1 cellular context compared by ENCODE assay signal in genomic region chr4:139295317-139296299, GRCh38.
TF ChIP-seq lines count a peak whose summit lies in the region.

No MANE protein-coding gene starts in this region.

TF ChIP-seq in GM12878, 131 proteins besides CTCF, POLR2A, EP300 and RAD21 (continued from another document and continues in another):
- TF ChIP-seq REST (IDR thresholded peaks at IDR 0.05; ENCODE audit: low read depth, low read length) (0 out of 2 replicates have a peak, but pooled peaks have one; percentile 40), DPF2 (IDR thresholded peaks at IDR 0.05) (peak; percentile 69), ZBTB11 (CRISPR knock-in tag; IDR thresholded peaks at IDR 0.05) (no peak), MTA3 (IDR thresholded peaks at IDR 0.05; ENCODE audit: borderline replicate concordance, low read length) (no peak), SIN3A (IDR thresholded peaks at IDR 0.05; ENCODE audit: low read depth, low read length) (0 out of 2 replicates have a peak, but pooled peaks have one; percentile 26), SMC3 (IDR thresholded peaks at IDR 0.05; ENCODE audit: borderline replicate concordance, low read length) (peak; percentile 76), CEBPB (IDR thresholded peaks at IDR 0.05; ENCODE audit: borderline replicate concordance in 1 of 2, low read depth in 2 of 2, low read length in 2 of 2) (no peak), NFYA (IDR thresholded peaks at IDR 0.05; ENCODE audit: borderline replicate concordance, low read depth, low read length) (no peak), ZBTB4 (CRISPR knock-in tag; IDR thresholded peaks at IDR 0.05) (no peak), STAT3 (IDR thresholded peaks at IDR 0.05; ENCODE audit: low read depth, low read length) (no peak), SREBF2 (IDR thresholded peaks at IDR 0.05; ENCODE audit: low read length) (no peak), TARDBP (IDR thresholded peaks at IDR 0.05; ENCODE audit: borderline replicate concordance) (no peak), RELA (IDR thresholded peaks at IDR 0.05; ENCODE audit: borderline replicate concordance, partially characterized antibody) (peak; percentile 19), RBBP5 (conservative IDR thresholded peaks at IDR 0.05) (no peak), CBX3 (IDR thresholded peaks at IDR 0.05; ENCODE audit: borderline replicate concordance, low read depth) (no peak), NFXL1 (IDR thresholded peaks at IDR 0.05; ENCODE audit: borderline replicate concordance) (no peak), GATAD2B (conservative IDR thresholded peaks at IDR 0.05; ENCODE audit: low read depth) (no peak; the same call in none of the 2 replicates), PAX5 (IDR thresholded peaks at IDR 0.05; ENCODE audit: borderline replicate concordance, low read depth, low read length) (no peak; the same call in 1 of the 2 replicates), HDAC6 (IDR thresholded peaks at IDR 0.05; ENCODE audit: unreplicated experiment) (no peak), TBL1XR1 (IDR thresholded peaks at IDR 0.05; ENCODE audit: low read depth, low read length) (no peak; the same call in 1 of the 2 replicates), MAX (IDR thresholded peaks at IDR 0.05; ENCODE audit: low read depth, low read length) (no peak), HSF1 (IDR thresholded peaks at IDR 0.05; ENCODE audit: low read depth, low read length) (no peak), ZNF274 (IDR thresholded peaks at IDR 0.05; ENCODE audit: insufficient read depth, insufficient read length) (no peak), MEF2A (IDR thresholded peaks at IDR 0.05; ENCODE audit: insufficient read depth, low read depth, low read length) (0 out of 2 replicates have a peak, but pooled peaks have one; percentile 26), CREB1 (IDR thresholded peaks at IDR 0.05; ENCODE audit: low read depth) (peak; percentile 72), NR2C1 (IDR thresholded peaks at IDR 0.05) (no peak), EGR1 (IDR thresholded peaks at IDR 0.05; ENCODE audit: borderline replicate concordance in 1 of 2, low read depth in 2 of 2, low read length in 2 of 2) (peak in 1 of 2 experiments; percentile 78; a peak in 2 of 3 replicates), SUZ12 (IDR thresholded peaks at IDR 0.05; ENCODE audit: unreplicated experiment) (no peak), BCL11A (IDR thresholded peaks at IDR 0.05; ENCODE audit: low read depth, low read length) (0 out of 2 replicates have a peak, but pooled peaks have one; percentile 6), SPI1 (IDR thresholded peaks at IDR 0.05; ENCODE audit: borderline replicate concordance, insufficient read depth, low read depth, low read length) (no peak), E4F1 (IDR thresholded peaks at IDR 0.05; ENCODE audit: borderline replicate concordance, partially characterized antibody) (no peak), BCLAF1 (IDR thresholded peaks at IDR 0.05) (no peak), ZZZ3 (IDR thresholded peaks at IDR 0.05; ENCODE audit: control insufficient read depth, insufficient read length, low read depth) (no peak), FOXK2 (IDR thresholded peaks at IDR 0.05) (no peak), RUNX3 (IDR thresholded peaks at IDR 0.05; ENCODE audit: low read length) (no peak), ZBED1 (IDR thresholded peaks at IDR 0.05; ENCODE audit: borderline replicate concordance) (no peak), KDM1A (IDR thresholded peaks at IDR 0.05; ENCODE audit: borderline replicate concordance) (no peak), IRF5 (IDR thresholded peaks at IDR 0.05; ENCODE audit: borderline replicate concordance) (no peak), NR2C2 (IDR thresholded peaks at IDR 0.05; ENCODE audit: borderline replicate concordance, control insufficient read depth, insufficient read length, low read depth) (no peak)
